ENCODE assay signal across 24 cellular contexts in genomic region chr6:38115633-38116022, GRCh38.
"Had no signal": no experiment of that assay in that cellular context is flagged by ENCODE, and none has a peak within 500 bp of the region (broad histone marks: within the 10 kb centered on the region; RNA-seq: fewer than 3 reads in every experiment).

No MANE protein-coding gene starts in this region.

- H3K27ac ChIP-seq: adrenal gland, SJSA1 had no signal

- H3K9me3 ChIP-seq: adrenal gland, SJSA1 had no signal

- H3K4me1 ChIP-seq: SJSA1 had no signal

- ATAC-seq: activated CD4-positive, CD25-positive, alpha-beta regulatory T cell treated with anti-CD3 and anti-CD28 coated beads, Interleukin-2, amount 50 U/mL, for 24 hours; activated CD8-positive, alpha-beta T cell treated with anti-CD3 and anti-CD28 coated beads for 36 hours; activated T-cell treated with anti-CD3 and anti-CD28 coated beads, Interleukin-2, amount 50 U/mL, for 72 hours; K562; Panc1 had no signal

- DNase-seq: activated CD4-positive, alpha-beta T cell treated with anti-CD3 and anti-CD28 coated beads for 4 hours; activated CD8-positive, alpha-beta memory T cell treated with anti-CD3 and anti-CD28 coated beads, Interleukin-2, amount 50 U/mL, for 4 hours; activated CD8-positive, alpha-beta T cell treated with anti-CD3 and anti-CD28 coated beads for 36 hours; activated naive CD4-positive, alpha-beta T cell treated with anti-CD3 and anti-CD28 coated beads, Interleukin-2, amount 50 U/mL, for 16 hours; activated naive CD8-positive, alpha-beta T cell treated with anti-CD3 and anti-CD28 coated beads, Interleukin-2, amount 10 ng/mL, durations not matched to agents 7 days and 5 days; activated T-cell treated with anti-CD3 and anti-CD28 coated beads, Interleukin-2, amount 50 U/mL, for 72 hours; adrenal gland; anterior cingulate cortex; Karpas-422; MM.1S; NCI-H1105; NCI-H1436; NCI-H1694 treated with DMSO at 0.1 percent for 48 hours; NCI-H345; NCI-H510A; NCI-H526 treated with DMSO at 0.1 percent for 48 hours; NCI-H82; OCI-M1; Right ventricle myocardium superior; RPMI8226 had no signal

- H3K4me3 ChIP-seq: adrenal gland, K562, SJSA1 had no signal

- H3K27me3 ChIP-seq: adrenal gland, SJSA1 had no signal

- H3K36me3 ChIP-seq: adrenal gland had no signal
